Comparison of ENCODE assay signal across 1 cellular context in the genomic region with DNA sequence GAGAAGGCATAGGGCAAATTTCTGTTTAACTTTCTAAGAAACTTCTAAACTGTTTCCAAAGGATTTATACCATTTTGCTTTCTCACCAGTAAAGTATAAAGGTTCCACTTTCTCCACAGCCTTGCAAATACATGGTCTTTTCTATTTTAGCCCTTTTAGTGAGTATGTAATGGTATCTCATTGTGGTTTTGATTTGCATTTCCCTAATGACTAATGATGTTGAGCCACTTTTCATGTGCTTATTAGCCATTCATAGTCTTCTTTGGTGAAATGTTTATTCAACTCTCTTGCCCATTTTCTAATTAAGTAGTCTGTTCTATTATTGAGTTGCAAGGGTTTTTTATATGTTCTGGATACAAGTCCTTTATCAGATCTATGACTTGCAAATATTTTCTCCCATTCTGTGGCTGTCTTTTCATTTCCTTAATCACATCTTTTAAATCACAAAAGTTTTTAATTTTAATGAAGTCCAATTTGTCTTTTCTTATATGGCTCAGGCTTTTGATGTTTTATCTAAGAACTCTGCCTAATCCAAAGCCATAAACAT.
A peak's percentile ranks its signal among the peaks of the same experiment; 100 is the strongest.
TF ChIP-seq lines count a peak whose summit lies in the region.

No MANE protein-coding gene starts in this region.

TF ChIP-seq in GM23338, 12 proteins besides CTCF, POLR2A, EP300 and RAD21:
- TF ChIP-seq NANOG (IDR thresholded peaks at IDR 0.05; ENCODE audit: borderline replicate concordance) (peak; percentile 43; the same call in 1 of the 2 replicates), CREB1 (CRISPR knock-in tag; IDR thresholded peaks at IDR 0.05; ENCODE audit: low read depth) (no peak)
